24 cellular contexts compared by ENCODE assay signal in the genomic region with DNA sequence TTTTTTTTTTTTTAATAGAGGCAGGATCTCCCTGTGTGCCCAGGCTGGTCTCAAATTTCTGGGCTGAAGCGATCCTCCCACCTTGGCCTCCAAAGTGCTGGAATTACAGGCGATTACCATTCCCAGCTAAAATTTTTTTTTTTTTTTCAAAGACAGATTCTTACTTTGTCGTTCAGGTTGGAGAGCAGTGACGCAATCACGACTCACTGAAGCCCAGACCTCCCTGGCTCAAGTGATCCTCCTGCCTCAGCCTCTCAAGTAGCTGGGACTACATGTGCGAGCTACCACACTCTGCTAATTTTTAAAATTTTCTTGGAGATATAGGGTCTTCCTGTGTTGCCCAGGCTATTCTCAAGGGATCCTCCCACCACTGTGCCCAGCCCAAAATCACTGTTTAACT. TPM values are rescaled to one million over a fixed set of nuclear protein-coding genes. Genes with fewer than 3 reads are reported as not detected.
DNase-seq lines count a peak whose midpoint lies in the region; ATAC-seq, FAIRE-seq and TF ChIP-seq lines count a peak whose summit lies in the region.
"Had no signal": no experiment of that assay in that cellular context is flagged by ENCODE, and none has a peak within 500 bp of the region (broad histone marks: within the 10 kb centered on the region; RNA-seq: fewer than 3 reads in every experiment).

No MANE protein-coding gene starts in this region.

- H3K4me1 ChIP-seq in IMR-90 (ENCODE audit: control insufficient read depth, insufficient read depth, low read length) (no peaks in the 10 kb centered on the region), astrocyte (ENCODE audit: insufficient read depth, low read length) (no peaks in the 10 kb centered on the region), suprapubic skin (no peaks in the 10 kb centered on the region)
- H3K4me1 ChIP-seq: vagina had no signal

- TF ChIP-seq EP300 in suprapubic skin (IDR thresholded peaks at IDR 0.05), result no peak

- H3K9me3 ChIP-seq in IMR-90 (ENCODE audit: control insufficient read depth, insufficient read depth, low read length) (no peaks in the 10 kb centered on the region), astrocyte (ENCODE audit: insufficient read depth, low read depth, low read length) (no peaks in the 10 kb centered on the region), suprapubic skin (no peaks in the 10 kb centered on the region)
- H3K9me3 ChIP-seq: vagina had no signal

- H4K91ac ChIP-seq in IMR-90 (ENCODE audit: insufficient read depth, low read depth, low read length), result no peak overlapping the region

- H2BK120ac ChIP-seq in IMR-90 (ENCODE audit: low read depth, low read length), result no peak overlapping the region

- dilution Hi-C loops in IMR-90 (cut with HindIII; ENCODE audit: low sequenced_read_pairs, unreplicated experiment), result no loop called here

- H2AK5ac ChIP-seq in IMR-90 (ENCODE audit: low read depth, low read length), result no peak overlapping the region

- BruUV-seq in IMR-90 (replicated peaks; lab: Mats Ljungman, UMichigan), result no TSS peak

- H3K27ac Mint-ChIP-seq in astrocyte (ENCODE audit: unreplicated experiment), result peak overlapping the region; percentile 34
- H3K27ac Mint-ChIP-seq: activated CD8-positive, alpha-beta memory T cell treated with anti-CD3 and anti-CD28 coated beads, Interleukin-2, amount 10 ng/mL, durations not matched to agents 7 days and 5 days; activated naive CD8-positive, alpha-beta T cell treated with anti-CD3 and anti-CD28 coated beads, Interleukin-2, amount 10 ng/mL, durations not matched to agents 7 days and 5 days had no signal

- H2AFZ ChIP-seq in IMR-90 (replicated peaks; ENCODE audit: low read length, poor library complexity) (no peak overlapping the region), astrocyte (ENCODE audit: low read depth, low read length) (no peak overlapping the region)

- peaks cover 21% of the 10 kb centered on the region for H3K36me3 Mint-ChIP-seq in astrocyte (ENCODE audit: low read depth, unreplicated experiment)

- H4K8ac ChIP-seq in IMR-90 (ENCODE audit: low read depth in 2 of 2, low read length in 2 of 2), result no peak overlapping the region

- ATAC-seq in IMR-90 (ENCODE audit: low read depth) (no peak), HG02642 (IDR thresholded peaks at IDR 0.05; ENCODE audit: poor library complexity, unreplicated experiment) (no peak), GM21786 (IDR thresholded peaks at IDR 0.05; ENCODE audit: unreplicated experiment) (no peak)
- ATAC-seq: activated CD8-positive, alpha-beta memory T cell treated with anti-CD3 and anti-CD28 coated beads, Interleukin-2, amount 10 ng/mL, durations not matched to agents 7 days and 5 days had no signal

- POLR2A ChIA-PET in IMR-90 (lab: Charles Lee; ENCODE audit: unreplicated experiment), result interaction anchor here (0.6 kb wide), 1 partner anchor 10 kb away, joined by 3 read pairs; no protein-coding TSS in a partner anchor

- H3K9me1 ChIP-seq in IMR-90 (ENCODE audit: insufficient read depth, low read length), result no peaks in the 10 kb centered on the region

- no peak overlapping the region for H2BK15ac ChIP-seq in IMR-90 (ENCODE audit: low read depth, low read length)

- no peak overlapping the region for H3K14ac ChIP-seq in IMR-90 (replicated peaks; ENCODE audit: low read depth, low read length)

- H3K4me3 Mint-ChIP-seq in astrocyte (ENCODE audit: unreplicated experiment), result no peak overlapping the region
- H3K4me3 Mint-ChIP-seq: activated CD8-positive, alpha-beta memory T cell treated with anti-CD3 and anti-CD28 coated beads, Interleukin-2, amount 10 ng/mL, durations not matched to agents 7 days and 5 days; activated naive CD8-positive, alpha-beta T cell treated with anti-CD3 and anti-CD28 coated beads, Interleukin-2, amount 10 ng/mL, durations not matched to agents 7 days and 5 days had no signal

- H2AK9ac ChIP-seq in IMR-90 (replicated peaks; ENCODE audit: low read depth, low read length, poor library complexity), result no peak overlapping the region

- H3K9ac ChIP-seq in IMR-90 (ENCODE audit: low read depth, low read length), result no peak overlapping the region
- H3K9ac ChIP-seq in astrocyte (ENCODE audit: low read length), result no peak overlapping the region

- H3K27me3 ChIP-seq in IMR-90 (ENCODE audit: control insufficient read depth, insufficient read depth, low read length), result no peaks in the 10 kb centered on the region
- no peaks in the 10 kb centered on the region for H3K27me3 ChIP-seq in astrocyte (ENCODE audit: insufficient read depth, low read length)
- H3K27me3 ChIP-seq in suprapubic skin, result no peaks in the 10 kb centered on the region
- H3K27me3 ChIP-seq: vagina had no signal

- CTCF ChIA-PET in IMR-90 (lab: Yijun Ruan, JAX), result no interaction called here

- H2BK20ac ChIP-seq in IMR-90 (ENCODE audit: low read depth, low read length), result no peak overlapping the region

- H3K56ac ChIP-seq in IMR-90 (ENCODE audit: extremely low read depth, insufficient read depth, low read length), result no peak overlapping the region

- H3K4me1 Mint-ChIP-seq in astrocyte (ENCODE audit: low read depth, unreplicated experiment), result peaks cover 1% of the 10 kb centered on the region

- H3K79me1 ChIP-seq in IMR-90 (ENCODE audit: low read depth in 1 of 2, low read length in 2 of 2), result peaks cover 8 to 12% of the 10 kb centered on the region in 2 experiments; a peak in 2 of 4 replicates

- H3K4me2 ChIP-seq in IMR-90 (ENCODE audit: low read depth, low read length) (no peak overlapping the region), astrocyte (ENCODE audit: low read length) (no peak overlapping the region)

- no peak overlapping the region for H4K5ac ChIP-seq in IMR-90 (ENCODE audit: low read depth, low read length)

- DNase-seq in ACHN (peak; percentile 11), IMR-90 (peak; percentile 31), astrocyte (ENCODE audit: low read depth) (peak; percentile 11), foreskin fibroblast (peak; percentile 8 to 30), suprapubic skin (ENCODE audit: low spot score in 2 of 2) (no peak), KG1 (lab: John Stamatoyannopoulos, UW) (no peak)
- DNase-seq: activated CD4-positive, alpha-beta T cell treated with anti-CD3 and anti-CD28 coated beads for 4 hours; activated CD8-positive, alpha-beta memory T cell treated with anti-CD3 and anti-CD28 coated beads, Interleukin-2, amount 10 ng/mL, durations not matched to agents 7 days and 5 days; activated naive CD8-positive, alpha-beta T cell treated with anti-CD3 and anti-CD28 coated beads, Interleukin-2, amount 10 ng/mL, durations not matched to agents 7 days and 5 days; C1 segment of cervical spinal cord; hypothalamus; islet precursor cell; KBM-7; NCI-H1105 treated with DMSO at 0.1 percent for 48 hours; NCI-H2171; NCI-H69; OCI-M1; T-helper 1 cell had no signal

- TF ChIP-seq POLR2A in IMR-90 (IDR thresholded peaks at IDR 0.05; ENCODE audit: low read depth, low read length) (no peak), suprapubic skin (IDR thresholded peaks at IDR 0.05) (no peak)

- TF ChIP-seq CTCF in IMR-90 (conservative IDR thresholded peaks at IDR 0.05; ENCODE audit: low read depth, low read length) (no peak), astrocyte (IDR thresholded peaks at IDR 0.05; ENCODE audit: insufficient read depth, low read depth, low read length) (no peak), foreskin fibroblast (IDR thresholded peaks at IDR 0.05; ENCODE audit: low read depth, low read length) (no peak), suprapubic skin (IDR thresholded peaks at IDR 0.05) (no peak)

- no peaks in the 10 kb centered on the region for H3K27me3 Mint-ChIP-seq in astrocyte (ENCODE audit: low read depth, unreplicated experiment)
- H3K27me3 Mint-ChIP-seq: activated CD8-positive, alpha-beta memory T cell treated with anti-CD3 and anti-CD28 coated beads, Interleukin-2, amount 10 ng/mL, durations not matched to agents 7 days and 5 days; activated naive CD8-positive, alpha-beta T cell treated with anti-CD3 and anti-CD28 coated beads, Interleukin-2, amount 10 ng/mL, durations not matched to agents 7 days and 5 days had no signal

- peaks cover 20% of the 10 kb centered on the region for H3K36me3 ChIP-seq in IMR-90 (ENCODE audit: control insufficient read depth, insufficient read depth, low read length)
- H3K36me3 ChIP-seq in astrocyte (ENCODE audit: insufficient read depth, low read length), result peaks cover 14% of the 10 kb centered on the region
- peaks cover 37% of the 10 kb centered on the region for H3K36me3 ChIP-seq in suprapubic skin

- TF ChIP-seq RAD21 in IMR-90 (IDR thresholded peaks at IDR 0.05; ENCODE audit: low read length), result no peak

- no peak for FAIRE-seq in astrocyte (lab: Jason Lieb, UNC)
- FAIRE-seq: frontal cortex, GM18507 had no signal

- no peak overlapping the region for H3K23ac ChIP-seq in IMR-90 (ENCODE audit: low read depth, low read length)

- in situ Hi-C loops in ACHN (cut with HindIII; ENCODE audit: low pct_ligation_motif_present, low pct_unique_long_range_greater_than_20kb, low sequenced_read_pairs) (no loop called here), IMR-90 (cut with MboI; ENCODE audit: low sequenced_read_pairs) (no loop called here)

- no peak overlapping the region for H2BK5ac ChIP-seq in IMR-90 (ENCODE audit: low read depth, low read length, poor library complexity, severe bottlenecking)

- no CpG with 5 or more reads among the region's 6 CpGs for WGBS in IMR-90 (ENCODE audit: extremely low coverage in 2 of 2, insufficient read length in 1 of 2), 2 experiments
- 90% methylated on average over 6 of the region's 6 CpGs for WGBS in suprapubic skin

- H3K79me2 ChIP-seq in astrocyte (ENCODE audit: insufficient read depth, low read length), result no peaks in the 10 kb centered on the region

- intact Hi-C loops in IMR-90 (cut with micrococcal nuclease), result no loop called here

- no peak overlapping the region for H3K18ac ChIP-seq in IMR-90 (ENCODE audit: low read depth, low read length)

- H3K4ac ChIP-seq in IMR-90 (ENCODE audit: low read depth, low read length), result no peak overlapping the region

- H4K20me1 ChIP-seq in IMR-90 (ENCODE audit: insufficient read depth, low read length), result no peaks in the 10 kb centered on the region
- H4K20me1 ChIP-seq in astrocyte (ENCODE audit: insufficient read depth, low read length), result no peaks in the 10 kb centered on the region

- no peak overlapping the region for H3K27ac ChIP-seq in IMR-90 (ENCODE audit: insufficient read depth, low read length)
- H3K27ac ChIP-seq in astrocyte (ENCODE audit: low read depth, low read length), result no peak overlapping the region
- no peak overlapping the region for H3K27ac ChIP-seq in suprapubic skin
- H3K27ac ChIP-seq: vagina had no signal

- no peaks in the 10 kb centered on the region for H3K9me3 Mint-ChIP-seq in astrocyte (ENCODE audit: unreplicated experiment)

- H3K4me3 ChIP-seq in IMR-90 (ENCODE audit: insufficient read depth, low read depth, low read length) (no peak overlapping the region), astrocyte (ENCODE audit: insufficient read depth, low read depth, low read length) (no peak overlapping the region), foreskin fibroblast (ENCODE audit: low read depth in 1 of 2, low read length in 2 of 2) (no peak overlapping the region), suprapubic skin (no peak overlapping the region)
- H3K4me3 ChIP-seq: lung, vagina had no signal

RNA-seq across cellular contexts. Expression of a gene that starts 58.0 kb away (rescaled TPM):
- total RNA-seq in IMR-90 (2012; rRNA removed), result 6.8 and 9.4 TPM in 2 replicates
- polyA plus RNA-seq in IMR-90 (2012; rRNA removed), result 5.4 and 6.1 TPM in 2 replicates
- 1.5 and 2.5 TPM in 2 replicates for polyA plus RNA-seq in IMR-90 (2012; cell fraction: cytosol; rRNA removed)
- polyA plus RNA-seq in IMR-90 (2012; cell fraction: nucleus; rRNA removed; ENCODE audit: low replicate concordance), result 2.7 and 11.1 TPM in 2 replicates
- 29.6 and 33.1 TPM in 2 replicates for total RNA-seq in astrocyte
- total RNA-seq in suprapubic skin, result 10 to 100 TPM; 27.8 to 42.6 (median 30.6) TPM

Comparison
In these comparisons a context has a peak if more than half of its experiments do, and no peak if none do; other contexts are left out.
1. DNase-seq: peak in ACHN (single experiment), IMR-90 (single experiment), astrocyte (single experiment) and foreskin fibroblast (2 of 2); none in suprapubic skin (0 of 2) and KG1 (single experiment).